Comparison of ENCODE assay signal across 13 cellular contexts in the genomic region with DNA sequence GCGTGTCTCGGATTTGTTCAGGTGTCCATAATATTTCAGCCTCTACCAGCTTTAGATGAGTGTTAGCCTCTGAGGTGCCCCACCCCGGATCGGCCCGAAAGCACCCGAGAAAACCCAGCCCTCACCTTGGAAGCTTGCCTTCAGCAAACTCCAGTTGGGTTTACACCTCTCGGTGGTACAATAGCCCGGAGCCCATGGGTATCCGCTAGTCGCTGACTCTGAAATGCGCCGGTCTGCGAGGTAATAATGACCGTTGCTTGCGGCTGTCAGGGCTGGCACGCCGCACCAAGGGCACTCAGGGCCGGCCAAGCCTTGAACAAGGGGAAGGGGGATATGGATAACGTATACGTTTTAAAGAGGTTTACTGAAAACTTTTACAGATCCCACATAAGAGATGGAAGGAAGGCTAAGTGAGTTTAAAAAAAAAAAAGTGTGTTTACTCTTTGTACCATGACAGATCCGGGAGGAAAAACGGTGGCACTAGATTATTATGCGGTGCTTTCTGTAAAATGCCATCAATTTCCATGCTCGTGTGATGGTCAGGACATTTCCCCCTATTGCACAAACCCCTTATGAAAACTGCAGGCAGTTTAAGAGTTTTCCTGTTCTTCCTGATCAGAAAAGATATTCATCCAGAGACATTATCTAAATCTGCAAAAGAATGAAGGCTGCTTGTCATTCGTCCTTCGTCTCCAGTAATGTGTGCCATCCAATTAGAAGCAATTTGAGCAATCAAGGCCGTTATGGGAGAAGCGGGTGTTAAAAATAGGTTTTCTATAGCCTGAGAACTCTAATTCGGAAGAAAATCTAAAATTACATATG.
DNase-seq lines count a peak whose midpoint lies in the region; ATAC-seq and TF ChIP-seq lines count a peak whose summit lies in the region.
"Had no signal": no experiment of that assay in that cellular context is flagged by ENCODE, and none has a peak within 500 bp of the region (broad histone marks: within the 10 kb centered on the region; RNA-seq: fewer than 3 reads in every experiment).

No MANE protein-coding gene starts in this region.

- H3K27ac ChIP-seq in breast epithelium (no peak overlapping the region), cingulate gyrus (ENCODE audit: low read depth, low read length) (peak overlapping the region; percentile 97), upper lobe of right lung (peak overlapping the region; percentile 66)
- H3K27ac ChIP-seq: neutrophil had no signal

- intact Hi-C loops in breast epithelium (cut with DNase I; ENCODE audit: low total_unique reads), result loop anchor here (10.0 kb wide), 1 partner anchor 550 kb away; no protein-coding TSS in a partner anchor
- intact Hi-C loops in MCF 10A (cut with micrococcal nuclease), result loop anchor here (5.0 kb wide), 1 partner anchor 538 kb away; no protein-coding TSS in a partner anchor
- intact Hi-C loops in upper lobe of right lung (cut with DNase I), result no loop called here

- no peak for TF ChIP-seq POLR2A in breast epithelium (IDR thresholded peaks at IDR 0.05)

- H3K4me3 ChIP-seq in breast epithelium (peak overlapping the region in 2 of 3 donors; percentile 10 to 50), upper lobe of right lung (peak overlapping the region; percentile 50)

- DNase-seq in breast epithelium (ENCODE audit: low spot score in 2 of 2), result no peak
- DNase-seq in MCF 10A (ENCODE audit: unreplicated experiment), result no peak
- DNase-seq in naive thymus-derived CD8-positive, alpha-beta T cell, result no peak
- DNase-seq in upper lobe of right lung, result no peak
- DNase-seq in mucosa of gallbladder (ENCODE audit: low spot score), result no peak
- DNase-seq: activated CD8-positive, alpha-beta memory T cell treated with anti-CD3 and anti-CD28 coated beads for 24 hours; AML-193; KG1; NCI-H2227 treated with DMSO at 0.1 percent for 48 hours had no signal

- no TSS peak for BruUV-seq in MCF 10A (replicated peaks; lab: Mats Ljungman, UMichigan)

- H3K9me3 ChIP-seq in breast epithelium (no peaks in the 10 kb centered on the region), upper lobe of right lung (no peaks in the 10 kb centered on the region)
- H3K9me3 ChIP-seq: neutrophil had no signal

- no peak overlapping the region for H3K27ac Mint-ChIP-seq in MCF 10A (ENCODE audit: low read depth, unreplicated experiment)
- peak overlapping the region in 2 of 10 donors; percentile 38 to 44 for H3K27ac Mint-ChIP-seq in naive thymus-derived CD8-positive, alpha-beta T cell

- H3K36me3 ChIP-seq in breast epithelium, result no peaks in the 10 kb centered on the region
- H3K36me3 ChIP-seq in upper lobe of right lung, result no peaks in the 10 kb centered on the region
- H3K36me3 ChIP-seq: neutrophil had no signal

- H3K4me3 Mint-ChIP-seq in MCF 10A (ENCODE audit: unreplicated experiment), result no peak overlapping the region
- H3K4me3 Mint-ChIP-seq in naive thymus-derived CD8-positive, alpha-beta T cell, result peak overlapping the region in 8 of 10 donors; percentile 30 to 66 (median 50)

- CTCF ChIA-PET in MCF 10A (lab: Yijun Ruan, JAX), result interaction anchor here (1.0 kb wide), 1 partner anchor 537 kb away, joined by 3 read pairs; no protein-coding TSS in a partner anchor

- TF ChIP-seq CTCF in breast epithelium (IDR thresholded peaks at IDR 0.05) (no peak), MCF 10A (IDR thresholded peaks at IDR 0.05; ENCODE audit: unreplicated experiment) (no peak), upper lobe of right lung (IDR thresholded peaks at IDR 0.05) (no peak)

- H3K4me1 Mint-ChIP-seq in MCF 10A (ENCODE audit: insufficient read depth, unreplicated experiment), result no peaks in the 10 kb centered on the region
- H3K4me1 Mint-ChIP-seq in naive thymus-derived CD8-positive, alpha-beta T cell, result peaks cover 6 to 20% (median 11%) of the 10 kb centered on the region in 4 donors

- H3K36me3 Mint-ChIP-seq in MCF 10A (ENCODE audit: insufficient read depth, unreplicated experiment), result no peaks in the 10 kb centered on the region
- H3K36me3 Mint-ChIP-seq in naive thymus-derived CD8-positive, alpha-beta T cell, result peaks cover 3 to 29% (median 14%) of the 10 kb centered on the region in 3 donors

- H3K27me3 Mint-ChIP-seq in MCF 10A (ENCODE audit: insufficient read depth, unreplicated experiment), result peaks cover 21% of the 10 kb centered on the region
- peaks cover 19 to 34% (median 24%) of the 10 kb centered on the region in 5 donors for H3K27me3 Mint-ChIP-seq in naive thymus-derived CD8-positive, alpha-beta T cell

- H3K27me3 ChIP-seq in breast epithelium (no peaks in the 10 kb centered on the region), upper lobe of right lung (peaks cover 24% of the 10 kb centered on the region)

- no peak for ATAC-seq in naive thymus-derived CD8-positive, alpha-beta T cell
- ATAC-seq in upper lobe of right lung (no peak), GM21717 (IDR thresholded peaks at IDR 0.05; ENCODE audit: unreplicated experiment) (no peak), GM21390 (IDR thresholded peaks at IDR 0.05; ENCODE audit: unreplicated experiment) (no peak)

- no peaks in the 10 kb centered on the region for H3K4me1 ChIP-seq in breast epithelium
- H3K4me1 ChIP-seq in upper lobe of right lung, result peaks cover 25% of the 10 kb centered on the region

- POLR2A ChIA-PET in MCF 10A (lab: Yijun Ruan, JAX), result no interaction called here
- POLR2A ChIA-PET in naive thymus-derived CD8-positive, alpha-beta T cell (lab: Charles Lee), result no interaction called here

- H3K9me3 Mint-ChIP-seq in MCF 10A (ENCODE audit: unreplicated experiment), result no peaks in the 10 kb centered on the region
- H3K9me3 Mint-ChIP-seq in naive thymus-derived CD8-positive, alpha-beta T cell, result peaks cover 0 to 22% (median 11%) of the 10 kb centered on the region in 9 donors

Comparison
In these comparisons a context has a peak if more than half of its experiments do, and no peak if none do; other contexts are left out.
1. H3K27ac ChIP-seq: peak in cingulate gyrus (single experiment) and upper lobe of right lung (single experiment); none in breast epithelium (0 of 2).